ENCODE assay signal across 23 cellular contexts in genomic region chr3:197593046-197593380, GRCh38. TPM values are rescaled to one million over a fixed set of nuclear protein-coding genes. Genes with fewer than 3 reads are reported as not detected.
DNase-seq lines count a peak whose midpoint lies in the region; ATAC-seq, FAIRE-seq and TF ChIP-seq lines count a peak whose summit lies in the region.
"Had no signal": no experiment of that assay in that cellular context is flagged by ENCODE, and none has a peak within 500 bp of the region (broad histone marks: within the 10 kb centered on the region; RNA-seq: fewer than 3 reads in every experiment).

No MANE protein-coding gene starts in this region.

- H3K9me3 Mint-ChIP-seq in activated T-cell treated with anti-CD3 and anti-CD28 coated beads, Interleukin-2, amount 50 U/mL, for 24 hours = no peaks in the 10 kb centered on the region
- no peaks in the 10 kb centered on the region for H3K9me3 Mint-ChIP-seq in activated T-cell treated with anti-CD3 and anti-CD28 coated beads, Interleukin-2, amount 50 U/mL, for 4 hours
- no peaks in the 10 kb centered on the region for H3K9me3 Mint-ChIP-seq in activated T-helper 17 cell treated with anti-CD3 and anti-CD28 coated beads, Interleukin-2, amount 50 U/mL, for 72 hours
- no peaks in the 10 kb centered on the region for H3K9me3 Mint-ChIP-seq in progenitor cell of endocrine pancreas (ENCODE audit: low read depth)
- no peaks in the 10 kb centered on the region for H3K9me3 Mint-ChIP-seq in naive thymus-derived CD8-positive, alpha-beta T cell
- H3K9me3 Mint-ChIP-seq: immature natural killer cell had no signal

- no peak for ATAC-seq in activated T-cell treated with anti-CD3 and anti-CD28 coated beads, Interleukin-2, amount 50 U/mL, for 4 hours
- no peak for ATAC-seq in activated T-helper 17 cell treated with anti-CD3 and anti-CD28 coated beads, Interleukin-2, amount 50 U/mL, for 72 hours (replicated peaks)
- no peak for ATAC-seq in naive thymus-derived CD8-positive, alpha-beta T cell
- ATAC-seq: foreskin keratinocyte, left lung had no signal

- H3K36me3 Mint-ChIP-seq in activated T-cell treated with anti-CD3 and anti-CD28 coated beads, Interleukin-2, amount 50 U/mL, for 24 hours (ENCODE audit: low read depth) = no peaks in the 10 kb centered on the region
- H3K36me3 Mint-ChIP-seq in activated T-cell treated with anti-CD3 and anti-CD28 coated beads, Interleukin-2, amount 50 U/mL, for 4 hours (ENCODE audit: insufficient read depth) = no peaks in the 10 kb centered on the region
- H3K36me3 Mint-ChIP-seq in activated T-helper 17 cell treated with anti-CD3 and anti-CD28 coated beads, Interleukin-2, amount 50 U/mL, for 72 hours (ENCODE audit: low read depth) = no peaks in the 10 kb centered on the region
- no peaks in the 10 kb centered on the region for H3K36me3 Mint-ChIP-seq in progenitor cell of endocrine pancreas (ENCODE audit: insufficient read depth)
- H3K36me3 Mint-ChIP-seq in naive thymus-derived CD8-positive, alpha-beta T cell = no peaks in the 10 kb centered on the region
- H3K36me3 Mint-ChIP-seq: immature natural killer cell had no signal

- FAIRE-seq in D721Med (lab: Jason Lieb, UNC) = no peak
- FAIRE-seq: HTR-8/SVneo had no signal

- H3K4me1 Mint-ChIP-seq in activated T-cell treated with anti-CD3 and anti-CD28 coated beads, Interleukin-2, amount 50 U/mL, for 24 hours (ENCODE audit: low read depth) = peaks cover 17% of the 10 kb centered on the region
- peaks cover 18% of the 10 kb centered on the region for H3K4me1 Mint-ChIP-seq in activated T-cell treated with anti-CD3 and anti-CD28 coated beads, Interleukin-2, amount 50 U/mL, for 4 hours (ENCODE audit: low read depth)
- peaks cover 21% of the 10 kb centered on the region for H3K4me1 Mint-ChIP-seq in activated T-helper 17 cell treated with anti-CD3 and anti-CD28 coated beads, Interleukin-2, amount 50 U/mL, for 72 hours
- peaks cover 28% of the 10 kb centered on the region for H3K4me1 Mint-ChIP-seq in progenitor cell of endocrine pancreas (ENCODE audit: low read depth)
- H3K4me1 Mint-ChIP-seq in naive thymus-derived CD8-positive, alpha-beta T cell = peaks cover 0 to 18% (median 9%) of the 10 kb centered on the region in 4 donors
- H3K4me1 Mint-ChIP-seq: immature natural killer cell had no signal

- POLR2A ChIA-PET in naive thymus-derived CD8-positive, alpha-beta T cell (lab: Charles Lee) = interaction anchor here (0.6 kb wide), 1 partner anchor 20 kb away, joined by 4 read pairs; no protein-coding TSS in a partner anchor

- no peak overlapping the region for H3K4me3 Mint-ChIP-seq in activated T-cell treated with anti-CD3 and anti-CD28 coated beads, Interleukin-2, amount 50 U/mL, for 24 hours
- H3K4me3 Mint-ChIP-seq in activated T-cell treated with anti-CD3 and anti-CD28 coated beads, Interleukin-2, amount 50 U/mL, for 4 hours = no peak overlapping the region
- peak overlapping the region; percentile 83 for H3K4me3 Mint-ChIP-seq in activated T-helper 17 cell treated with anti-CD3 and anti-CD28 coated beads, Interleukin-2, amount 50 U/mL, for 72 hours
- H3K4me3 Mint-ChIP-seq in progenitor cell of endocrine pancreas (ENCODE audit: low read depth) = no peak overlapping the region
- H3K4me3 Mint-ChIP-seq in naive thymus-derived CD8-positive, alpha-beta T cell = no peak overlapping the region
- H3K4me3 Mint-ChIP-seq: immature natural killer cell had no signal

- H3K27me3 Mint-ChIP-seq in activated T-cell treated with anti-CD3 and anti-CD28 coated beads, Interleukin-2, amount 50 U/mL, for 24 hours = no peaks in the 10 kb centered on the region
- H3K27me3 Mint-ChIP-seq in activated T-cell treated with anti-CD3 and anti-CD28 coated beads, Interleukin-2, amount 50 U/mL, for 4 hours (ENCODE audit: low read depth) = no peaks in the 10 kb centered on the region
- H3K27me3 Mint-ChIP-seq in activated T-helper 17 cell treated with anti-CD3 and anti-CD28 coated beads, Interleukin-2, amount 50 U/mL, for 72 hours = no peaks in the 10 kb centered on the region
- H3K27me3 Mint-ChIP-seq in progenitor cell of endocrine pancreas = no peaks in the 10 kb centered on the region
- no peaks in the 10 kb centered on the region for H3K27me3 Mint-ChIP-seq in naive thymus-derived CD8-positive, alpha-beta T cell

- DNase-seq in activated T-cell treated with anti-CD3 and anti-CD28 coated beads, Interleukin-2, amount 50 U/mL, for 24 hours = no peak
- DNase-seq in activated T-cell treated with anti-CD3 and anti-CD28 coated beads, Interleukin-2, amount 50 U/mL, for 4 hours = no peak
- DNase-seq in GF-D8 (lab: John Stamatoyannopoulos, UW) (peak; percentile 12), progenitor cell of endocrine pancreas (ENCODE audit: low spot score, unreplicated experiment) (no peak), COLO668 (lab: John Stamatoyannopoulos, UW; ENCODE audit: unreplicated experiment) (no peak), D721Med (ENCODE audit: insufficient read length, low spot score) (no peak)
- no peak for DNase-seq in naive thymus-derived CD8-positive, alpha-beta T cell
- DNase-seq: activated gamma-delta T cell, C1 segment of cervical spinal cord, DMS79 treated with DMSO at 0.1 percent for 48 hours, foreskin keratinocyte, immature natural killer cell, Kasumi-1, left lung, midbrain, NCI-H1048, NCI-H1930, NCI-H2227 treated with DMSO at 0.1 percent for 48 hours, SIG-M5, spleen, uterus had no signal

- TF ChIP-seq CTCF in progenitor cell of endocrine pancreas (IDR thresholded peaks at IDR 0.05; ENCODE audit: unreplicated experiment) = no peak
- TF ChIP-seq CTCF in D721Med (IDR thresholded peaks at IDR 0.05; ENCODE audit: insufficient read depth, missing control alignments) = no peak

- H3K27ac Mint-ChIP-seq in activated T-cell treated with anti-CD3 and anti-CD28 coated beads, Interleukin-2, amount 50 U/mL, for 24 hours = peak overlapping the region; percentile 87
- H3K27ac Mint-ChIP-seq in activated T-helper 17 cell treated with anti-CD3 and anti-CD28 coated beads, Interleukin-2, amount 50 U/mL, for 72 hours = peak overlapping the region; percentile 92
- peak overlapping the region; percentile 86 for H3K27ac Mint-ChIP-seq in progenitor cell of endocrine pancreas
- H3K27ac Mint-ChIP-seq in naive thymus-derived CD8-positive, alpha-beta T cell = peak overlapping the region in 2 of 10 donors; percentile 33 to 77
- H3K27ac Mint-ChIP-seq: immature natural killer cell had no signal

RNA-seq across cellular contexts. Expression of gene BDH1, which starts 37.2 kb away (rescaled TPM):
- total RNA-seq in activated T-cell treated with anti-CD3 and anti-CD28 coated beads, Interleukin-2, amount 50 U/mL, for 4 hours = 10 to 100 TPM; 70.7 to 83.8 (median 79.9) TPM
- 10 to 100 TPM; 82.3 to 89.2 TPM for total RNA-seq in activated T-helper 17 cell treated with anti-CD3 and anti-CD28 coated beads, Interleukin-2, amount 50 U/mL, for 72 hours
- 41.9 and 42.8 TPM in 2 replicates for total RNA-seq in progenitor cell of endocrine pancreas
- 10 to 100 TPM; 77.7 to 79.0 TPM for total RNA-seq in naive thymus-derived CD8-positive, alpha-beta T cell
- 10 to 100 TPM; 19.1 to 30.9 (median 26.6) TPM for polyA plus RNA-seq in naive thymus-derived CD8-positive, alpha-beta T cell
